ENCODE assay signal across 8 cellular contexts in genomic region chr9:77433675-77434445, GRCh38.
DNase-seq lines count a peak whose midpoint lies in the region; ATAC-seq and TF ChIP-seq lines count a peak whose summit lies in the region.

No MANE protein-coding gene starts in this region.

- no peaks in the 10 kb centered on the region for H3K36me3 Mint-ChIP-seq in activated naive CD4-positive, alpha-beta T cell treated with anti-CD3 and anti-CD28 coated beads, Interleukin-2, amount 50 U/mL, for 72 hours
- no peaks in the 10 kb centered on the region for H3K36me3 Mint-ChIP-seq in progenitor cell of endocrine pancreas (ENCODE audit: insufficient read depth)

- H3K27ac ChIP-seq in cardiac muscle cell = no peak overlapping the region

- H3K27ac Mint-ChIP-seq in activated naive CD4-positive, alpha-beta T cell treated with anti-CD3 and anti-CD28 coated beads, Interleukin-2, amount 50 U/mL, for 72 hours = no peak overlapping the region
- no peak overlapping the region for H3K27ac Mint-ChIP-seq in progenitor cell of endocrine pancreas

- ATAC-seq in GM19397 (IDR thresholded peaks at IDR 0.05; ENCODE audit: unreplicated experiment) (peak; percentile 86), HG03571 (IDR thresholded peaks at IDR 0.05; ENCODE audit: unreplicated experiment) (peak; percentile 80)
- ATAC-seq in activated naive CD4-positive, alpha-beta T cell treated with anti-CD3 and anti-CD28 coated beads, Interleukin-2, amount 50 U/mL, for 72 hours = peak; percentile 91 to 96

- no peaks in the 10 kb centered on the region for H3K4me1 Mint-ChIP-seq in progenitor cell of endocrine pancreas (ENCODE audit: low read depth)

- no peaks in the 10 kb centered on the region for H3K4me1 ChIP-seq in cardiac muscle cell (ENCODE audit: low read depth)

- no peaks in the 10 kb centered on the region for H3K36me3 ChIP-seq in cardiac muscle cell

- DNase-seq in DMS 273 (lab: John Stamatoyannopoulos, UW; ENCODE audit: unreplicated experiment) (peak; percentile 74), OCI-M1 (lab: John Stamatoyannopoulos, UW) (peak; percentile 80), cardiac muscle cell (ENCODE audit: low read depth in 1 of 2, low spot score in 1 of 2) (peak; percentile 75 to 84), progenitor cell of endocrine pancreas (ENCODE audit: low spot score, unreplicated experiment) (peak; percentile 28)
- DNase-seq in activated naive CD4-positive, alpha-beta T cell treated with anti-CD3 and anti-CD28 coated beads, Interleukin-2, amount 50 U/mL, for 72 hours (ENCODE audit: low spot score in 2 of 2) = peak in 1 of 2 donors; percentile 43
- no peak for DNase-seq in NK-92 treated with Interleukin-12 subunit alpha and Interleukin-12 subunit beta, amount 100 ng/mL, for 24 hours (lab: John Stamatoyannopoulos, UW)

- H3K27me3 Mint-ChIP-seq in progenitor cell of endocrine pancreas = peaks cover 10% of the 10 kb centered on the region

- peak; percentile 100 for TF ChIP-seq CTCF in cardiac muscle cell (IDR thresholded peaks at IDR 0.05; ENCODE audit: low read depth, low read length)
- TF ChIP-seq CTCF in progenitor cell of endocrine pancreas (IDR thresholded peaks at IDR 0.05; ENCODE audit: unreplicated experiment) = peak; percentile 96

- H3K4me3 ChIP-seq in cardiac muscle cell = no peak overlapping the region

- H3K9me3 Mint-ChIP-seq in activated naive CD4-positive, alpha-beta T cell treated with anti-CD3 and anti-CD28 coated beads, Interleukin-2, amount 50 U/mL, for 72 hours = no peaks in the 10 kb centered on the region
- no peaks in the 10 kb centered on the region for H3K9me3 Mint-ChIP-seq in progenitor cell of endocrine pancreas (ENCODE audit: low read depth)

- no peak overlapping the region for H3K4me3 Mint-ChIP-seq in progenitor cell of endocrine pancreas (ENCODE audit: low read depth)

- no peaks in the 10 kb centered on the region for H3K9me3 ChIP-seq in cardiac muscle cell (ENCODE audit: low read depth)

- H3K27me3 ChIP-seq in cardiac muscle cell = no peaks in the 10 kb centered on the region
